In the genomic region with DNA sequence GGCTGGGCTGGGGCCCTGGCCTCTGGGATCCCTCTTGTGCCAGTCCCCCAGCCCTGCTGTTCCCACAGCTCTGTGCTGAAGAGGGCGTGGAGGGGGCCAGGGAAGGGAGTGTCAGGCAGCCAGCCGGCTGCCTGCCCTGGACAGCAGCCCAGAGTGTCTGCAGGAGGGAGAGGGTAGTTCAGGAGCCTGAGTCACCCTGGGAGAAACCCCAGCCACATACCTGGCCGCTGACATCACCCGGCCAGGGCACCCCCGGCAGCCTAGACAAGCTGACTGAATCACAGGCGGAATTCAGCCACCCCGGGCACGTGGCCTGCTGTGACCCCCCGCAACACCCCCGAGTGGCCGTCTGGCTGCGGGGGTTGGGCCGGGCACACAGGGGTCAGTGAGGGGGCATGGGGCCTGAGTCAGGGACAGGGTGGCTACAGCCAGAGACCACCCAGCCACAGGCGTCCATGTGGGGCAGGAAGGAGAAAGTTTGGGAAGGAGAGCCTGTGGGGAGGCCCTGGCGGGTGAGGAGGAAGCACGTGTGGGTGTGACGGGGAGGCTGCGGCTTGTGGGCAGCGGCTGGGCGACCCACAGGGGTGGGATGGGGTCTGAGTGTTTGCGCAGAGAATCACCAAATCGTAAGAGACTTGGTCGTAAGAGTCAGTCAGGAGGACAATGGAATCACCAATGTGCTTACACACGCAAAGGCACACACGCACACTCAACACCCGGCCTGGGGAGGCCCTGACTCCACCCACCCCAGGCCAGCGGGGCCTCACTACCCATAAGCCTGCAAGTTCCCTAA, we compare ENCODE assay signal across 1 cellular context.
TF ChIP-seq lines count a peak whose summit lies in the region.

No MANE protein-coding gene starts in this region.

TF ChIP-seq in HCT116, 20 proteins besides CTCF, POLR2A, EP300 and RAD21 (continued from another document):
- TF ChIP-seq, protein P1, sequence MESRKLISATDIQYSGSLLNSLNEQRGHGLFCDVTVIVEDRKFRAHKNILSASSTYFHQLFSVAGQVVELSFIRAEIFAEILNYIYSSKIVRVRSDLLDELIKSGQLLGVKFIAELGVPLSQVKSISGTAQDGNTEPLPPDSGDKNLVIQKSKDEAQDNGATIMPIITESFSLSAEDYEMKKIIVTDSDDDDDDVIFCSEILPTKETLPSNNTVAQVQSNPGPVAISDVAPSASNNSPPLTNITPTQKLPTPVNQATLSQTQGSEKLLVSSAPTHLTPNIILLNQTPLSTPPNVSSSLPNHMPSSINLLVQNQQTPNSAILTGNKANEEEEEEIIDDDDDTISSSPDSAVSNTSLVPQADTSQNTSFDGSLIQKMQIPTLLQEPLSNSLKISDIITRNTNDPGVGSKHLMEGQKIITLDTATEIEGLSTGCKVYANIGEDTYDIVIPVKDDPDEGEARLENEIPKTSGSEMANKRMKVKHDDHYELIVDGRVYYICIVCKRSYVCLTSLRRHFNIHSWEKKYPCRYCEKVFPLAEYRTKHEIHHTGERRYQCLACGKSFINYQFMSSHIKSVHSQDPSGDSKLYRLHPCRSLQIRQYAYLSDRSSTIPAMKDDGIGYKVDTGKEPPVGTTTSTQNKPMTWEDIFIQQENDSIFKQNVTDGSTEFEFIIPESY (IDR thresholded peaks at IDR 0.05; ENCODE audit: extremely low read depth, insufficient replicate concordance, low read length): peak; percentile 35
- TF ChIP-seq, protein P2, sequence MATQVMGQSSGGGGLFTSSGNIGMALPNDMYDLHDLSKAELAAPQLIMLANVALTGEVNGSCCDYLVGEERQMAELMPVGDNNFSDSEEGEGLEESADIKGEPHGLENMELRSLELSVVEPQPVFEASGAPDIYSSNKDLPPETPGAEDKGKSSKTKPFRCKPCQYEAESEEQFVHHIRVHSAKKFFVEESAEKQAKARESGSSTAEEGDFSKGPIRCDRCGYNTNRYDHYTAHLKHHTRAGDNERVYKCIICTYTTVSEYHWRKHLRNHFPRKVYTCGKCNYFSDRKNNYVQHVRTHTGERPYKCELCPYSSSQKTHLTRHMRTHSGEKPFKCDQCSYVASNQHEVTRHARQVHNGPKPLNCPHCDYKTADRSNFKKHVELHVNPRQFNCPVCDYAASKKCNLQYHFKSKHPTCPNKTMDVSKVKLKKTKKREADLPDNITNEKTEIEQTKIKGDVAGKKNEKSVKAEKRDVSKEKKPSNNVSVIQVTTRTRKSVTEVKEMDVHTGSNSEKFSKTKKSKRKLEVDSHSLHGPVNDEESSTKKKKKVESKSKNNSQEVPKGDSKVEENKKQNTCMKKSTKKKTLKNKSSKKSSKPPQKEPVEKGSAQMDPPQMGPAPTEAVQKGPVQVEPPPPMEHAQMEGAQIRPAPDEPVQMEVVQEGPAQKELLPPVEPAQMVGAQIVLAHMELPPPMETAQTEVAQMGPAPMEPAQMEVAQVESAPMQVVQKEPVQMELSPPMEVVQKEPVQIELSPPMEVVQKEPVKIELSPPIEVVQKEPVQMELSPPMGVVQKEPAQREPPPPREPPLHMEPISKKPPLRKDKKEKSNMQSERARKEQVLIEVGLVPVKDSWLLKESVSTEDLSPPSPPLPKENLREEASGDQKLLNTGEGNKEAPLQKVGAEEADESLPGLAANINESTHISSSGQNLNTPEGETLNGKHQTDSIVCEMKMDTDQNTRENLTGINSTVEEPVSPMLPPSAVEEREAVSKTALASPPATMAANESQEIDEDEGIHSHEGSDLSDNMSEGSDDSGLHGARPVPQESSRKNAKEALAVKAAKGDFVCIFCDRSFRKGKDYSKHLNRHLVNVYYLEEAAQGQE (IDR thresholded peaks at IDR 0.05; ENCODE audit: low read depth): no peak
- TF ChIP-seq CBX3 (IDR thresholded peaks at IDR 0.05; ENCODE audit: low read depth): peak; percentile 79; the same call in 1 of the 2 replicates
- peak; percentile 97 for TF ChIP-seq FOSL1 (IDR thresholded peaks at IDR 0.05; ENCODE audit: low read depth)
- peak; percentile 55; the same call in 1 of the 2 replicates for TF ChIP-seq ZFX (IDR thresholded peaks at IDR 0.05)
- TF ChIP-seq YY1 (IDR thresholded peaks at IDR 0.05; ENCODE audit: extremely low read depth, insufficient replicate concordance, low read depth, low read length): no peak
- TF ChIP-seq EGR1 (IDR thresholded peaks at IDR 0.05; ENCODE audit: low read depth): peak; percentile 62; the same call in 1 of the 2 replicates
- TF ChIP-seq POLR2AphosphoS5 (IDR thresholded peaks at IDR 0.05; ENCODE audit: low read depth, low read length): peak; percentile 80
- TF ChIP-seq EZH2 (IDR thresholded peaks at IDR 0.05): no peak
